9 cellular contexts compared by ENCODE assay signal in the genomic region with DNA sequence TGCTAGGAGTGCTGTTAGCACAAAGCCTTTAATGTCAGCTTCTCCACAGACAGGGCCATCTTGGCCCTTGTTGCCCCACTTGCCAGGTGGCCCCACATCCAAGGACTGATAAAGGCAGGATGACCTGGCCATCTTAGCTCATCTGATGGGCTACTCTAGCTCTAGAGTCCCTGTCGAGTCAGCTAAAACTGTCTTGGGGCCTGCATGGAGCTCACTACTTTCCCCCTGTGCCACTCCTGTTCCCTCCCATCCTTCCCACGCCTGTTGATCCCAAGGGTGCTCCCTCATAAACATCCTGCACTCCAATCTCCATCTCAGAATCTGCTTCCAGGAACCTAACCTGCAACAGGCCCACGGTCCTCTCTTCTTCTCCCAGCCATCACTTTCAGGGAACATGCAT. TPM values are rescaled to one million over a fixed set of nuclear protein-coding genes. Genes with fewer than 3 reads are reported as not detected.
DNase-seq lines count a peak whose midpoint lies in the region; ATAC-seq and TF ChIP-seq lines count a peak whose summit lies in the region.
"Had no signal": no experiment of that assay in that cellular context is flagged by ENCODE, and none has a peak within 500 bp of the region (broad histone marks: within the 10 kb centered on the region; RNA-seq: fewer than 3 reads in every experiment).

No MANE protein-coding gene starts in this region.

- 60 to 68% methylated on average over 2 to 3 of the region's 3 CpGs for WGBS in gastroesophageal sphincter (ENCODE audit: low coverage in 1 of 2), 2 donors

- H3K4me1 ChIP-seq in lower lobe of right lung (peaks cover 24% of the 10 kb centered on the region), stomach smooth muscle (ENCODE audit: control insufficient read depth, insufficient read depth, low read length) (peaks cover 27% of the 10 kb centered on the region), gastroesophageal sphincter (peaks cover 0 to 30% (median 13%) of the 10 kb centered on the region in 3 donors)

- no peaks in the 10 kb centered on the region for H3K27me3 Mint-ChIP-seq in activated T-cell treated with anti-CD3 and anti-CD28 coated beads, Interleukin-2, amount 50 U/mL, for 4 hours (ENCODE audit: low read depth)

- TF ChIP-seq CTCF in lower lobe of right lung (IDR thresholded peaks at IDR 0.05) (no peak), gastroesophageal sphincter (IDR thresholded peaks at IDR 0.05) (no peak)

- H3K4me3 Mint-ChIP-seq in activated T-cell treated with anti-CD3 and anti-CD28 coated beads, Interleukin-2, amount 50 U/mL, for 4 hours = peak overlapping the region; percentile 80

- intact Hi-C loops in lower lobe of right lung (cut with DNase I) = no loop called here

- H3K27ac ChIP-seq in lower lobe of right lung (peak overlapping the region; percentile 63), stomach smooth muscle (ENCODE audit: low read length) (peak overlapping the region; percentile 74), gastroesophageal sphincter (peak overlapping the region in 2 of 4 donors; percentile 88 to 91)

- peak overlapping the region; percentile 72 to 86 for H3K9ac ChIP-seq in stomach smooth muscle (ENCODE audit: low read length in 2 of 2)

- no peak for TF ChIP-seq POLR2A in gastroesophageal sphincter (IDR thresholded peaks at IDR 0.05)

- peaks cover under 1% of the 10 kb centered on the region for H3K36me3 ChIP-seq in lower lobe of right lung
- peaks cover 0 to 5% of the 10 kb centered on the region in 2 donors for H3K36me3 ChIP-seq in stomach smooth muscle (ENCODE audit: control insufficient read depth in 2 of 2, insufficient read depth in 2 of 2, low read length in 2 of 2)
- H3K36me3 ChIP-seq in gastroesophageal sphincter = peaks cover 0 to 8% of the 10 kb centered on the region in 2 donors

- DNase-seq in activated CD4-positive, alpha-beta T cell treated with anti-CD3 and anti-CD28 coated beads, Interleukin-2, amount 50 U/mL, for 48 hours = peak; percentile 6 to 12
- no peak for DNase-seq in activated CD4-positive, alpha-beta T cell treated with anti-CD3 and anti-CD28 coated beads for 48 hours
- DNase-seq in activated T-cell treated with anti-CD3 and anti-CD28 coated beads, Interleukin-2, amount 50 U/mL, for 4 hours = no peak
- no peak for DNase-seq in lower lobe of right lung
- DNase-seq in DMS 273 treated with DMSO at 0.1 percent for 48 hours (lab: John Stamatoyannopoulos, UW) = no peak
- DNase-seq in NK-92 (lab: John Stamatoyannopoulos, UW; ENCODE audit: unreplicated experiment) = no peak
- DNase-seq: occipital lobe had no signal

- H3K9me3 Mint-ChIP-seq in activated T-cell treated with anti-CD3 and anti-CD28 coated beads, Interleukin-2, amount 50 U/mL, for 4 hours = no peaks in the 10 kb centered on the region

- H3K4me1 Mint-ChIP-seq in activated T-cell treated with anti-CD3 and anti-CD28 coated beads, Interleukin-2, amount 50 U/mL, for 4 hours (ENCODE audit: low read depth) = peaks cover 44% of the 10 kb centered on the region

- ATAC-seq in activated T-cell treated with anti-CD3 and anti-CD28 coated beads, Interleukin-2, amount 50 U/mL, for 4 hours = no peak
- ATAC-seq in lower lobe of right lung (no peak), gastroesophageal sphincter (no peak)

- H3K4me3 ChIP-seq in lower lobe of right lung (peak overlapping the region; percentile 66), stomach smooth muscle (ENCODE audit: low read length in 2 of 2) (peak overlapping the region; percentile 66 to 76), gastroesophageal sphincter (peak overlapping the region in 1 of 2 donors; percentile 71)

- TF ChIP-seq EP300 in gastroesophageal sphincter (IDR thresholded peaks at IDR 0.05) = no peak

- H3K36me3 Mint-ChIP-seq in activated T-cell treated with anti-CD3 and anti-CD28 coated beads, Interleukin-2, amount 50 U/mL, for 4 hours (ENCODE audit: insufficient read depth) = peaks cover 8% of the 10 kb centered on the region

- no peaks in the 10 kb centered on the region for H3K9me3 ChIP-seq in lower lobe of right lung
- H3K9me3 ChIP-seq in stomach smooth muscle (ENCODE audit: control insufficient read depth in 2 of 2, low read length in 2 of 2) = no peaks in the 10 kb centered on the region
- H3K9me3 ChIP-seq in gastroesophageal sphincter = no peaks in the 10 kb centered on the region

- H3K27me3 ChIP-seq in lower lobe of right lung (ENCODE audit: low read depth) = no peaks in the 10 kb centered on the region
- no peaks in the 10 kb centered on the region for H3K27me3 ChIP-seq in stomach smooth muscle (ENCODE audit: control insufficient read depth in 1 of 2, insufficient read depth in 2 of 2, low read length in 2 of 2)
- no peaks in the 10 kb centered on the region for H3K27me3 ChIP-seq in gastroesophageal sphincter

RNA-seq across cellular contexts. Expression of a gene that starts 0.7 kb away (rescaled TPM):
- 10 to 100 TPM; 18.6 to 20.0 (median 19.1) TPM for total RNA-seq in activated T-cell treated with anti-CD3 and anti-CD28 coated beads, Interleukin-2, amount 50 U/mL, for 4 hours
- total RNA-seq in lower lobe of right lung = 4.3 TPM
- 10 to 100 TPM; 13.0 to 22.5 (median 16.2) TPM for total RNA-seq in gastroesophageal sphincter

RNA-seq across cellular contexts. Expression of a gene that starts 31.4 kb away (rescaled TPM):
- 1 to 10 TPM; 4.9 to 7.5 (median 5.2) TPM for total RNA-seq in activated T-cell treated with anti-CD3 and anti-CD28 coated beads, Interleukin-2, amount 50 U/mL, for 4 hours
- total RNA-seq in lower lobe of right lung (1.6 TPM), gastroesophageal sphincter (not detected)
- total RNA-seq: occipital lobe had no signal

RNA-seq across cellular contexts. Expression of a gene that starts 48.6 kb away (rescaled TPM):
- 10 to 100 TPM; 36.7 to 37.7 (median 36.8) TPM for total RNA-seq in activated T-cell treated with anti-CD3 and anti-CD28 coated beads, Interleukin-2, amount 50 U/mL, for 4 hours
- 52.1 TPM for total RNA-seq in lower lobe of right lung
- 10 to 100 TPM; 32.3 to 56.5 (median 34.0) TPM for total RNA-seq in gastroesophageal sphincter

Comparison
In these comparisons a context has a peak if more than half of its experiments do, and no peak if none do; other contexts are left out.
1. DNase-seq: peak in activated CD4-positive, alpha-beta T cell treated with anti-CD3 and anti-CD28 coated beads, Interleukin-2, amount 50 U/mL, for 48 hours (2 of 2); none in activated CD4-positive, alpha-beta T cell treated with anti-CD3 and anti-CD28 coated beads for 48 hours (single experiment), activated T-cell treated with anti-CD3 and anti-CD28 coated beads, Interleukin-2, amount 50 U/mL, for 4 hours (single experiment), lower lobe of right lung (single experiment), DMS 273 treated with DMSO at 0.1 percent for 48 hours (single experiment) and NK-92 (single experiment).